12 cellular contexts compared by ENCODE assay signal in genomic region chr12:42691991-42692557, GRCh38.
A peak's percentile ranks its signal among the peaks of the same experiment; 100 is the strongest.
DNase-seq lines count a peak whose midpoint lies in the region; ATAC-seq and TF ChIP-seq lines count a peak whose summit lies in the region.
"Had no signal": no experiment of that assay in that cellular context is flagged by ENCODE, and none has a peak within 500 bp of the region (broad histone marks: within the 10 kb centered on the region; RNA-seq: fewer than 3 reads in every experiment).

No MANE protein-coding gene starts in this region.

- POLR2A ChIA-PET in T-cell (lab: Charles Lee) = no interaction called here

- intact Hi-C loops in heart right ventricle (cut with DNase I) (no loop called here), Right ventricle myocardium superior (cut with DNase I) (no loop called here), left lung (cut with DNase I) (no loop called here)

- H3K4me3 ChIP-seq in heart right ventricle = peak overlapping the region in 9 of 10 donors; percentile 12 to 50 (median 33)
- H3K4me3 ChIP-seq in SJCRH30 = peak overlapping the region; percentile 9; the same call in 1 of the 2 replicates
- H3K4me3 ChIP-seq in left lung = peak overlapping the region; percentile 5 to 16
- peak overlapping the region in 3 of 4 donors; percentile 19 to 40 (median 37) for H3K4me3 ChIP-seq in upper lobe of left lung

- H3K27me3 Mint-ChIP-seq in T-cell = no peaks in the 10 kb centered on the region

- H3K36me3 ChIP-seq in heart right ventricle = no peaks in the 10 kb centered on the region
- H3K36me3 ChIP-seq in SJCRH30 = no peaks in the 10 kb centered on the region
- H3K36me3 ChIP-seq in left lung = no peaks in the 10 kb centered on the region
- no peaks in the 10 kb centered on the region for H3K36me3 ChIP-seq in upper lobe of left lung

- peaks cover 0 to 3% (median 0%) of the 10 kb centered on the region in 3 donors for H3K4me1 Mint-ChIP-seq in T-cell

- no peak for TF ChIP-seq CTCF in heart right ventricle (IDR thresholded peaks at IDR 0.05)
- no peak for TF ChIP-seq CTCF in left lung (IDR thresholded peaks at IDR 0.05)
- no peak for TF ChIP-seq CTCF in upper lobe of left lung (IDR thresholded peaks at IDR 0.05)

- TF ChIP-seq POLR2A in upper lobe of left lung (IDR thresholded peaks at IDR 0.05) = no peak

- H3K27me3 ChIP-seq in heart right ventricle = no peaks in the 10 kb centered on the region
- H3K27me3 ChIP-seq in SJCRH30 = no peaks in the 10 kb centered on the region
- no peaks in the 10 kb centered on the region for H3K27me3 ChIP-seq in left lung
- H3K27me3 ChIP-seq in upper lobe of left lung = no peaks in the 10 kb centered on the region

- no peak overlapping the region for H3K27ac Mint-ChIP-seq in T-cell
- H3K27ac Mint-ChIP-seq: mesothelial cell of epicardium had no signal

- 66 to 88% methylated on average over 8 of the region's 8 CpGs for WGBS in heart right ventricle, 2 donors
- WGBS in upper lobe of left lung, 2 donors = 65 to 70% methylated on average over 8 of the region's 8 CpGs

- CTCF ChIA-PET in T-cell (lab: Charles Lee) = no interaction called here

- DNase-seq in heart right ventricle = no peak
- DNase-seq in Right ventricle myocardium superior = no peak
- DNase-seq in SJCRH30 = peak in 1 of 2 experiments; percentile 16
- no peak for DNase-seq in left lung
- DNase-seq in upper lobe of left lung = no peak
- DNase-seq in T-cell = no peak
- DNase-seq in stimulated activated CD4-positive, alpha-beta T cell treated with anti-CD3 and anti-CD28 coated beads, Interleukin-1b, Interleukin-23, amount 100 ng/mL, for 48 hours = no peak
- DNase-seq: NCI-H446 treated with DMSO at 0.1 percent for 48 hours had no signal

- no peak for TF ChIP-seq EP300 in upper lobe of left lung (IDR thresholded peaks at IDR 0.05)

- H3K36me3 Mint-ChIP-seq in T-cell = no peaks in the 10 kb centered on the region

- ATAC-seq in heart right ventricle (peak in 6 of 8 donors; percentile 24 to 54 (median 47)), Right ventricle myocardium superior (ENCODE audit: poor library complexity) (no peak), left lung (peak; percentile 34), upper lobe of left lung (ENCODE audit: low FRiP score in 2 of 2) (peak in 1 of 2 donors; percentile 45), HG02798 (IDR thresholded peaks at IDR 0.05; ENCODE audit: poor library complexity, unreplicated experiment) (no peak), T-cell (replicated peaks in 1 of 4) (no peak)

- H3K4me3 Mint-ChIP-seq in T-cell = no peak overlapping the region
- H3K4me3 Mint-ChIP-seq: mesothelial cell of epicardium had no signal

- H3K9me3 ChIP-seq in heart right ventricle = peaks cover 0 to 5% (median 0%) of the 10 kb centered on the region in 11 donors
- no peaks in the 10 kb centered on the region for H3K9me3 ChIP-seq in SJCRH30 (replicated peaks)
- peaks cover 0 to 10% of the 10 kb centered on the region in 2 donors for H3K9me3 ChIP-seq in left lung
- H3K9me3 ChIP-seq in upper lobe of left lung = no peaks in the 10 kb centered on the region

- H3K4me1 ChIP-seq in heart right ventricle (peaks cover 0 to 11% (median 0%) of the 10 kb centered on the region in 9 donors), SJCRH30 (no peaks in the 10 kb centered on the region), left lung (peaks cover 2 to 4% of the 10 kb centered on the region in 2 donors), upper lobe of left lung (peaks cover 0 to 5% (median 2%) of the 10 kb centered on the region in 4 donors)

- H3K27ac ChIP-seq in heart right ventricle (peak overlapping the region in 8 of 10 donors; percentile 0 to 66 (median 40)), SJCRH30 (no peak overlapping the region), left lung (peak overlapping the region; percentile 31 to 34), upper lobe of left lung (peak overlapping the region in 3 of 4 donors; percentile 45 to 54 (median 48))
- H3K27ac ChIP-seq: epithelial cell of prostate, VCaP had no signal

- peaks cover 6 to 10% (median 10%) of the 10 kb centered on the region in 3 donors for H3K9me3 Mint-ChIP-seq in T-cell

Comparison
In these comparisons a context has a peak if more than half of its experiments do, and no peak if none do; other contexts are left out.
1. ATAC-seq: peak in heart right ventricle (6 of 8) and left lung (single experiment); none in Right ventricle myocardium superior (single experiment), HG02798 (single experiment) and T-cell (0 of 4).
2. Peak in every context shown above with its lines, with median percentiles within 50 percentile points of each other: H3K4me3 ChIP-seq.